Comparison of ENCODE assay signal across 10 cellular contexts in the genomic region with DNA sequence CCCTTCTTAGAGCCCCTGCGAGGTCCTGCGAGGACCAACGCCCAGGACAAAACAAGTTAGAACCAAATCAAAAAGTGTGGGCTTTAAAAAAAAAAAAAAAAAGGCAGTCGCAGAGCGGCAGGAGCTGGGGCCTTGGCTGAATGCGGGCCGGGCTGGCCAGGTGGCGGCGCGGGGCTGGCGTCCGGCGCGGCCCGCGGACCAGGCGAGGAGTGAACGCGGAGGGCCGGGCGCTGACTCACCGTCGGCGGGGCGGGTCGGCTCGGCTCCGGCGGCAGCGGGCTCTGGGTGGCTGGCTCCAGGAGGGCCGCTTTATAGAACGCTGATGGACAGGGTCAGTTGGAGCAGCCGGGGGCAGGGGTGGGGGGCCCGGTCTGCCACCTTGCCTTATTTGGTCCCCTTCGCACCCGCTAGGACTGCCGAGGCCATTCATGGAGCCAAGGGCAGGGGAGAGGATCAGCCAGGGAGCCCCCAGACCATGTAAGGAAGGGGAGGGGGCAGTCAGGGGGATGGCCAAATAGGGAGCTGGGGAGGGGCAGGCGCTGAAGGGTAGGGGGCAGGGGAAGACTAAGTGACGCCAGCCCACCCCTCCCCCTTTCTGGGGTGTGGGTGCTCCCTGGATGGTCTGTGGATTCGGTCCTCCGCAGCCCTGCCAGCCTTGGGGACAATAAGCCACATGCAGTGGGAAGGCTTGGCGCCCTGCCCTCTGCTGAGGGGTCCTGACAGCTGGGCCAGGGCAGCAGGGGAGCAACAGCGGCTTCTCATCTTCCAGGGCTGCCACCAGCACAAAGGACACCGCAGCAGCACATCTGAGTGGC. TPM values are rescaled to one million over a fixed set of nuclear protein-coding genes. Genes with fewer than 3 reads are reported as not detected.
A peak's percentile ranks its signal among the peaks of the same experiment; 100 is the strongest.
DNase-seq lines count a peak whose midpoint lies in the region; ATAC-seq, FAIRE-seq and TF ChIP-seq lines count a peak whose summit lies in the region.
"Had no signal": no experiment of that assay in that cellular context is flagged by ENCODE, and none has a peak within 500 bp of the region (broad histone marks: within the 10 kb centered on the region; RNA-seq: fewer than 3 reads in every experiment).

TSS of gene ACTC1 (minus strand) at position 283 of the 815 bp plus-strand sequence. CDS start 741 bp downstream, outside the sequence.

- FAIRE-seq in GM12892 (lab: Jason Lieb, UNC), result no peak

- peak; percentile 39 for DNase-seq in brain microvascular endothelial cell
- peak; percentile 85 for DNase-seq in iPS-NIHi11 (ENCODE audit: low spot score)
- peak; percentile 27 for DNase-seq in stomach
- no peak for DNase-seq in GM12892 (ENCODE audit: insufficient read length)
- no peak for DNase-seq in effector CD4-positive, alpha-beta T cell
- DNase-seq: foreskin melanocyte had no signal

- TF ChIP-seq POLR2A in stomach (IDR thresholded peaks at IDR 0.05) (no peak), GM12892 (IDR thresholded peaks at IDR 0.05; ENCODE audit: low read depth, low read length) (no peak)

- in situ Hi-C loops in brain microvascular endothelial cell (cut with HindIII; ENCODE audit: low pct_ligation_motif_present, low sequenced_read_pairs), result no loop called here

- peaks cover 24% of the 10 kb centered on the region for H3K36me3 ChIP-seq in HUES6 (ENCODE audit: control insufficient read depth, insufficient read depth, low read length)
- no peaks in the 10 kb centered on the region for H3K36me3 ChIP-seq in brain microvascular endothelial cell (replicated peaks)
- H3K36me3 ChIP-seq in stomach, result no peaks in the 10 kb centered on the region

- intact Hi-C loops in stomach (cut with DNase I; ENCODE audit: low total_unique reads), result no loop called here

- TF ChIP-seq CTCF in brain microvascular endothelial cell (IDR thresholded peaks at IDR 0.05; ENCODE audit: low read depth, low read length, missing control alignments) (no peak), stomach (IDR thresholded peaks at IDR 0.05) (no peak)

- peak within 1 kb of the TSS; percentile 78 for H3K9ac ChIP-seq in HUES6 (ENCODE audit: low read length)

- H3K9me3 ChIP-seq in HUES6 (ENCODE audit: control insufficient read depth, insufficient read depth, low read depth, low read length) (no peaks in the 10 kb centered on the region), stomach (no peaks in the 10 kb centered on the region)

- no peak for TF ChIP-seq EP300 in stomach (IDR thresholded peaks at IDR 0.05)

- peak within 1 kb of the TSS; percentile 57 for H3K4me3 ChIP-seq in HUES6 (ENCODE audit: low read depth, low read length)
- peak within 1 kb of the TSS; percentile 30 for H3K4me3 ChIP-seq in brain microvascular endothelial cell (ENCODE audit: low read depth, low read length)
- peak within 1 kb of the TSS; percentile 17 to 27 (median 22) for H3K4me3 ChIP-seq in stomach

- H3K27me3 ChIP-seq in HUES6 (ENCODE audit: control insufficient read depth, insufficient read depth, low read length) (peaks cover 33% of the 10 kb centered on the region), brain microvascular endothelial cell (replicated peaks) (peaks cover 19% of the 10 kb centered on the region), stomach (peaks cover 0 to 44% (median 40%) of the 10 kb centered on the region in 3 donors)

- WGBS in stomach, 5 donors, result 9 to 11% (median 9%) methylated on average over 29 to 44 of the region's 44 CpGs

- peaks cover 28% of the 10 kb centered on the region for H3K4me1 ChIP-seq in HUES6 (ENCODE audit: control insufficient read depth, insufficient read depth, low read length)
- peaks cover 0 to 27% (median 18%) of the 10 kb centered on the region in 4 donors for H3K4me1 ChIP-seq in stomach

- H3K27ac ChIP-seq in HUES6 (ENCODE audit: low read depth, low read length) (peak within 1 kb of the TSS; percentile 18; the same call in 1 of the 2 replicates), brain microvascular endothelial cell (no peak within 1 kb of the TSS), stomach (peak within 1 kb of the TSS in 2 of 5 donors; percentile 1 to 64)

- ATAC-seq in HG03039 (IDR thresholded peaks at IDR 0.05; ENCODE audit: unreplicated experiment), result no peak
- ATAC-seq in HG03139 (IDR thresholded peaks at IDR 0.05; ENCODE audit: unreplicated experiment), result no peak

RNA-seq across cellular contexts. Expression of gene ACTC1, which starts in this region (rescaled TPM):
- 1 to 10 TPM in 4 of 5 donors, not detected in 1; 1.8 to 9.5 (median 3.5) TPM for total RNA-seq in stomach
- 1 to 10 TPM; 3.7 to 8.5 (median 6.0) TPM for polyA plus RNA-seq in stomach
- polyA plus RNA-seq in GM12892 (2012; ENCODE audit: missing spikeins), result not detected
- total RNA-seq: SK-MEL-5 had no signal

Comparison
In these comparisons a context has a peak if more than half of its experiments do, and no peak if none do; other contexts are left out.
1. DNase-seq: peak in brain microvascular endothelial cell (single experiment), iPS-NIHi11 (single experiment) and stomach (single experiment); none in GM12892 (single experiment) and effector CD4-positive, alpha-beta T cell (single experiment).
2. Peak in every context shown above with its lines, with median percentiles within 50 percentile points of each other: H3K4me3 ChIP-seq.